In the genomic region with DNA sequence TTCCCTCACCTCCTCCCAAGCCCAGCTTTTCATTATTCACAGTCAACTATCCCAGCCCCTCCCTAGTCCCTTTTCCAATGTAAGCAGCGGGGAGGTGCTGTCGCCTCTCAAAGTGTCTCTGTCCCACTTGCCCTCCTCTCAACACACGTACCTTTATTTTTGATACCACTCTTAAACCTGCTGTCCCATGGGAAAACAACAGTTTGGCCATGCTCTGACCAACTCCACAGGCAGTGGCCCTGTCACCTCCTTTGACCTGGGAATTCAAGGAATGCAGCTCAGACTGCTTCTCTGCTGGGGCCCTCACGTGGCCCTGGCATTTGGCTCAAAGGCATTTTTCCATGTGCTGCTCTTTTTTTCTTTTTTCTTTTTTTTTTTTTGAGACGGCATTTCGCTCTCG, we compare ENCODE assay signal across 15 cellular contexts. TPM values are rescaled to one million over a fixed set of nuclear protein-coding genes. Genes with fewer than 3 reads are reported as not detected.
A peak's percentile ranks its signal among the peaks of the same experiment; 100 is the strongest.
DNase-seq lines count a peak whose midpoint lies in the region; ATAC-seq and TF ChIP-seq lines count a peak whose summit lies in the region.
"Had no signal": no experiment of that assay in that cellular context is flagged by ENCODE, and none has a peak within 500 bp of the region (broad histone marks: within the 10 kb centered on the region; RNA-seq: fewer than 3 reads in every experiment).

No MANE protein-coding gene starts in this region.

- no peak overlapping the region for H4K8ac ChIP-seq in IMR-90 (ENCODE audit: low read depth in 2 of 2, low read length in 2 of 2)

- peak overlapping the region; percentile 52 for H2BK120ac ChIP-seq in IMR-90 (ENCODE audit: low read depth, low read length)

- H2AFZ ChIP-seq in IMR-90 (replicated peaks; ENCODE audit: low read length, poor library complexity) (peak overlapping the region; percentile 46), OCI-LY7 (ENCODE audit: low read length) (no peak overlapping the region)

- H3K4me3 Mint-ChIP-seq in nephron progenitor cell, result no peak overlapping the region
- H3K4me3 Mint-ChIP-seq: activated CD8-positive, alpha-beta memory T cell treated with anti-CD3 and anti-CD28 coated beads, Interleukin-2, amount 10 ng/mL, durations not matched to agents 7 days and 5 days; effector memory CD8-positive, alpha-beta T cell had no signal

- H3K56ac ChIP-seq in IMR-90 (ENCODE audit: extremely low read depth, insufficient read depth, low read length), result no peak overlapping the region

- H3K9me3 Mint-ChIP-seq in nephron progenitor cell, result no peaks in the 10 kb centered on the region
- H3K9me3 Mint-ChIP-seq: effector memory CD8-positive, alpha-beta T cell had no signal

- H3K23ac ChIP-seq in IMR-90 (ENCODE audit: low read depth, low read length), result 0 out of 2 replicates have a peak overlapping the region, but pooled peaks have one; percentile 44

- H2BK15ac ChIP-seq in IMR-90 (ENCODE audit: low read depth, low read length), result no peak overlapping the region

- no peaks in the 10 kb centered on the region for H3K27me3 ChIP-seq in IMR-90 (ENCODE audit: control insufficient read depth, insufficient read depth, low read length)
- H3K27me3 ChIP-seq: transverse colon had no signal

- no peaks in the 10 kb centered on the region for H4K20me1 ChIP-seq in IMR-90 (ENCODE audit: insufficient read depth, low read length)
- no peaks in the 10 kb centered on the region for H4K20me1 ChIP-seq in OCI-LY7 (ENCODE audit: insufficient read depth, low read length)

- H4K5ac ChIP-seq in IMR-90 (ENCODE audit: low read depth, low read length), result no peak overlapping the region

- H3K4ac ChIP-seq in IMR-90 (ENCODE audit: low read depth, low read length), result peak overlapping the region; percentile 53; the same call in 1 of the 2 replicates

- no peak overlapping the region for H3K9ac ChIP-seq in IMR-90 (ENCODE audit: low read depth, low read length)

- H4K91ac ChIP-seq in IMR-90 (ENCODE audit: insufficient read depth, low read depth, low read length), result 0 out of 2 replicates have a peak overlapping the region, but pooled peaks have one; percentile 38

- no peak overlapping the region for H3K27ac Mint-ChIP-seq in nephron progenitor cell
- H3K27ac Mint-ChIP-seq: activated CD8-positive, alpha-beta memory T cell treated with anti-CD3 and anti-CD28 coated beads, Interleukin-2, amount 10 ng/mL, durations not matched to agents 7 days and 5 days had no signal

- H3K79me2 ChIP-seq in OCI-LY7 (ENCODE audit: insufficient read depth, low read depth, low read length), result no peaks in the 10 kb centered on the region

- H3K4me1 Mint-ChIP-seq in nephron progenitor cell, result peaks cover 29% of the 10 kb centered on the region

- H3K4me1 ChIP-seq in IMR-90 (ENCODE audit: control insufficient read depth, insufficient read depth, low read length) (peaks cover 6% of the 10 kb centered on the region), OCI-LY7 (ENCODE audit: insufficient read depth, low read length, poor library complexity, severe bottlenecking) (peaks cover 3% of the 10 kb centered on the region)

- DNase-seq in AG08396 (ENCODE audit: low spot score), result peak; percentile 58
- DNase-seq in IMR-90, result peak; percentile 4
- peak; percentile 11 for DNase-seq in fibroblast of pulmonary artery (ENCODE audit: low read depth)
- peak; percentile 46 for DNase-seq in nephron progenitor cell
- no peak for DNase-seq in stimulated activated naive CD4-positive, alpha-beta T cell (lab: John Stamatoyannopoulos, UW)
- no peak for DNase-seq in COR-L47 (lab: John Stamatoyannopoulos, UW)
- no peak for DNase-seq in OCI-LY7 (ENCODE audit: low spot score)
- DNase-seq in stimulated activated CD4-positive, alpha-beta T cell treated with anti-CD3 and anti-CD28 coated beads, Interleukin-15, amount 100 ng/mL, for 24 hours, result no peak
- DNase-seq: activated CD8-positive, alpha-beta memory T cell treated with anti-CD3 and anti-CD28 coated beads, Interleukin-2, amount 10 ng/mL, durations not matched to agents 7 days and 5 days; effector memory CD8-positive, alpha-beta T cell; GDM1; glutamatergic neuron; NCI-H446; small intestine; transverse colon had no signal

- H3K9me2 ChIP-seq in OCI-LY7 (ENCODE audit: insufficient read depth, low read length), result no peaks in the 10 kb centered on the region

- H3K36me3 ChIP-seq in IMR-90 (ENCODE audit: control insufficient read depth, insufficient read depth, low read length) (no peaks in the 10 kb centered on the region), OCI-LY7 (ENCODE audit: insufficient read depth, low read length) (no peaks in the 10 kb centered on the region)
- H3K36me3 ChIP-seq: transverse colon had no signal

- no peak overlapping the region for H2BK5ac ChIP-seq in IMR-90 (ENCODE audit: low read depth, low read length, poor library complexity, severe bottlenecking)

- CTCF ChIA-PET in IMR-90 (lab: Yijun Ruan, JAX), result interaction anchor here (1.1 kb wide), 2 partner anchors 9 to 84 kb away, joined by 3 to 4 read pairs; no protein-coding TSS in a partner anchor
- CTCF ChIA-PET in OCI-LY7 (lab: Charles Lee; ENCODE audit: unreplicated experiment), result no interaction called here

- 0 out of 4 replicates have a peak, but pooled peaks cover 0 to 8% of the 10 kb centered on the region in 2 experiments for H3K79me1 ChIP-seq in IMR-90 (ENCODE audit: low read depth in 1 of 2, low read length in 2 of 2)

- no peak overlapping the region for H3K18ac ChIP-seq in IMR-90 (ENCODE audit: low read depth, low read length)

- H3K27ac ChIP-seq in IMR-90 (ENCODE audit: insufficient read depth, low read length) (no peak overlapping the region), OCI-LY7 (ENCODE audit: low read depth, low read length, poor library complexity, severe bottlenecking) (no peak overlapping the region)
- H3K27ac ChIP-seq: transverse colon had no signal

- TF ChIP-seq CTCF in IMR-90 (conservative IDR thresholded peaks at IDR 0.05; ENCODE audit: low read depth, low read length), result no peak
- no peak for TF ChIP-seq CTCF in fibroblast of pulmonary artery (IDR thresholded peaks at IDR 0.05; ENCODE audit: low read length, missing control alignments)
- no peak for TF ChIP-seq CTCF in nephron progenitor cell (IDR thresholded peaks at IDR 0.05)
- TF ChIP-seq CTCF in OCI-LY7 (conservative IDR thresholded peaks at IDR 0.05; ENCODE audit: low read length), result no peak

- H3K9me3 ChIP-seq in IMR-90 (ENCODE audit: control insufficient read depth, insufficient read depth, low read length) (no peaks in the 10 kb centered on the region), OCI-LY7 (ENCODE audit: low read length) (no peaks in the 10 kb centered on the region)
- H3K9me3 ChIP-seq: transverse colon had no signal

- no peak for ATAC-seq in IMR-90 (ENCODE audit: low read depth)
- ATAC-seq: activated CD8-positive, alpha-beta memory T cell treated with anti-CD3 and anti-CD28 coated beads, Interleukin-2, amount 10 ng/mL, durations not matched to agents 7 days and 5 days; effector memory CD8-positive, alpha-beta T cell had no signal

- BruUV-seq in IMR-90 (replicated peaks; lab: Mats Ljungman, UMichigan) (no TSS peak), OCI-LY7 (replicated peaks; lab: Mats Ljungman, UMichigan) (no TSS peak)

- H2AK9ac ChIP-seq in IMR-90 (replicated peaks; ENCODE audit: low read depth, low read length, poor library complexity), result peak overlapping the region; percentile 12

- no peak overlapping the region for H2AK5ac ChIP-seq in IMR-90 (ENCODE audit: low read depth, low read length)

- POLR2A ChIA-PET in IMR-90 (lab: Charles Lee; ENCODE audit: unreplicated experiment), result interaction anchor here (0.6 kb wide), 1 partner anchor 84 kb away, joined by 3 read pairs; no protein-coding TSS in a partner anchor
- POLR2A ChIA-PET in OCI-LY7 (lab: Charles Lee), result no interaction called here

- no peak overlapping the region; the same call in 1 of the 2 replicates for H2BK20ac ChIP-seq in IMR-90 (ENCODE audit: low read depth, low read length)

- H3K27me3 Mint-ChIP-seq in nephron progenitor cell (ENCODE audit: low read depth, poor library complexity), result peaks cover 11% of the 10 kb centered on the region

- H3K14ac ChIP-seq in IMR-90 (replicated peaks; ENCODE audit: low read depth, low read length), result no peak overlapping the region; the same call in 1 of the 2 replicates

- H3K9me1 ChIP-seq in IMR-90 (ENCODE audit: insufficient read depth, low read length), result 0 out of 2 replicates have a peak, but pooled peaks cover 3% of the 10 kb centered on the region

- intact Hi-C loops in IMR-90 (cut with micrococcal nuclease) (loop anchor here (10.0 kb wide), 1 partner anchor 434 kb away; a partner anchor contains a TSS), OCI-LY7 (cut with micrococcal nuclease; ENCODE audit: unreplicated experiment) (loop anchor here (10.0 kb wide), 1 partner anchor 234 kb away; no protein-coding TSS in a partner anchor)

- no peak for TF ChIP-seq RAD21 in IMR-90 (IDR thresholded peaks at IDR 0.05; ENCODE audit: low read length)

- H3K4me2 ChIP-seq in IMR-90 (ENCODE audit: low read depth, low read length) (no peak overlapping the region), OCI-LY7 (ENCODE audit: low read length) (no peak overlapping the region)

- no peaks in the 10 kb centered on the region for H3K36me3 Mint-ChIP-seq in nephron progenitor cell (ENCODE audit: low read depth)

- dilution Hi-C loops in IMR-90 (cut with HindIII; ENCODE audit: low sequenced_read_pairs, unreplicated experiment), result no loop called here

- TF ChIP-seq POLR2A in IMR-90 (IDR thresholded peaks at IDR 0.05; ENCODE audit: low read depth, low read length), result no peak

- 37% methylated on average over 5 of the region's 7 CpGs; no CpG with 5 or more reads in 1 of the 2 experiments for WGBS in IMR-90 (ENCODE audit: extremely low coverage in 2 of 2, insufficient read length in 1 of 2), 2 experiments

- in situ Hi-C loops in IMR-90 (cut with MboI; ENCODE audit: low sequenced_read_pairs), result loop anchor here (10.0 kb wide), 2 partner anchors 84 to 234 kb away; a partner anchor contains a TSS

- H3K4me3 ChIP-seq in IMR-90 (ENCODE audit: insufficient read depth, low read depth, low read length) (no peak overlapping the region), fibroblast of pulmonary artery (replicated peaks; ENCODE audit: low read depth, low read length) (no peak overlapping the region), OCI-LY7 (ENCODE audit: low read depth, low read length, poor library complexity, severe bottlenecking) (no peak overlapping the region)
- H3K4me3 ChIP-seq: transverse colon had no signal

TF ChIP-seq in IMR-90, 13 proteins besides CTCF, POLR2A, EP300 and RAD21 (continues in another document):
- TF ChIP-seq RFX5 (IDR thresholded peaks at IDR 0.05; ENCODE audit: low read depth, low read length) (no peak), MXI1 (IDR thresholded peaks at IDR 0.05; ENCODE audit: borderline replicate concordance, low read depth, low read length) (no peak), MAFK (IDR thresholded peaks at IDR 0.05; ENCODE audit: low read depth, low read length) (no peak)

RNA-seq across cellular contexts. Expression of a gene that starts 4.2 kb away (rescaled TPM):
- 3.2 and 3.3 TPM in 2 replicates for total RNA-seq in IMR-90 (2012; rRNA removed)
- polyA plus RNA-seq in IMR-90 (2012; rRNA removed), result 4.5 and 4.8 TPM in 2 replicates
- 2.0 and 4.8 TPM in 2 replicates for polyA plus RNA-seq in IMR-90 (2012; cell fraction: cytosol; rRNA removed)
- 7.1 and 14.6 TPM in 2 replicates for polyA plus RNA-seq in IMR-90 (2012; cell fraction: nucleus; rRNA removed; ENCODE audit: low replicate concordance)
- total RNA-seq in OCI-LY7 (2014; rRNA removed; shearing (Covaris generic)), result 0.35 TPM in 1 of 2 replicates, not detected in the other
- 1.4 and 1.9 TPM in 2 replicates for total RNA-seq in OCI-LY7 (2022)

Comparison
In these comparisons a context has a peak if more than half of its experiments do, and no peak if none do; other contexts are left out.
1. DNase-seq: peak in AG08396 (single experiment), IMR-90 (single experiment), fibroblast of pulmonary artery (single experiment) and nephron progenitor cell (single experiment); none in stimulated activated naive CD4-positive, alpha-beta T cell (0 of 6), COR-L47 (single experiment), OCI-LY7 (single experiment) and stimulated activated CD4-positive, alpha-beta T cell treated with anti-CD3 and anti-CD28 coated beads, Interleukin-15, amount 100 ng/mL, for 24 hours (single experiment).